ENCODE assay signal across 9 cellular contexts in genomic region chr1:76294470-76295194, GRCh38.
DNase-seq lines count a peak whose midpoint lies in the region; ATAC-seq, FAIRE-seq and TF ChIP-seq lines count a peak whose summit lies in the region.
"Had no signal": no experiment of that assay in that cellular context is flagged by ENCODE, and none has a peak within 500 bp of the region (broad histone marks: within the 10 kb centered on the region; RNA-seq: fewer than 3 reads in every experiment).

No MANE protein-coding gene starts in this region.

- H3K79me2 ChIP-seq in OCI-LY3 (ENCODE audit: low read length): no peaks in the 10 kb centered on the region

- H3K36me3 ChIP-seq in BLaER1: no peaks in the 10 kb centered on the region
- no peaks in the 10 kb centered on the region for H3K36me3 ChIP-seq in OCI-LY3 (replicated peaks; ENCODE audit: low read depth, low read length)
- no peaks in the 10 kb centered on the region for H3K36me3 ChIP-seq in pancreas

- H3K27me3 ChIP-seq in BLaER1 (no peaks in the 10 kb centered on the region), OCI-LY3 (ENCODE audit: low read depth, low read length) (peaks cover 10% of the 10 kb centered on the region), pancreas (no peaks in the 10 kb centered on the region)

- H3K27ac ChIP-seq in BLaER1 (0 out of 2 replicates have a peak overlapping the region, but pooled peaks have one; percentile 1), OCI-LY3 (ENCODE audit: low read length) (no peak overlapping the region), pancreas (no peak overlapping the region)

- H3K9ac ChIP-seq in BLaER1 (peak overlapping the region; percentile 6; the same call in 1 of the 2 replicates), OCI-LY3 (ENCODE audit: low read length) (no peak overlapping the region)

- peak overlapping the region; percentile 72 for H3K4me2 ChIP-seq in BLaER1
- H3K4me2 ChIP-seq in OCI-LY3 (ENCODE audit: low read length): peak overlapping the region; percentile 58

- DNase-seq in activated gamma-delta T cell treated with Interleukin-2 at 50 U/mL for 16 hours (no peak), pancreas (no peak), foreskin melanocyte (no peak)
- no peak for DNase-seq in stimulated activated CD4-positive, alpha-beta T cell treated with anti-CD3 and anti-CD28 coated beads, Interleukin-15, amount 100 ng/mL, for 24 hours

- H4K20me1 ChIP-seq in BLaER1 (no peaks in the 10 kb centered on the region), OCI-LY3 (ENCODE audit: insufficient read depth, low read length) (no peaks in the 10 kb centered on the region)

- intact Hi-C loops in pancreas (cut with DNase I): no loop called here

- WGBS in pancreas, 2 donors: 62 to 65% methylated on average over 5 of the region's 5 CpGs

- H2AFZ ChIP-seq in OCI-LY3 (ENCODE audit: low read depth, low read length): no peak overlapping the region

- H3K4me1 ChIP-seq in BLaER1 (peaks cover 81% of the 10 kb centered on the region), OCI-LY3 (ENCODE audit: low read length) (peaks cover 13% of the 10 kb centered on the region), pancreas (no peaks in the 10 kb centered on the region)

- peak; percentile 64 for ATAC-seq in GM19025 (IDR thresholded peaks at IDR 0.05; ENCODE audit: low read depth, unreplicated experiment)
- ATAC-seq in HG02970 (IDR thresholded peaks at IDR 0.05; ENCODE audit: low FRiP score, unreplicated experiment): peak; percentile 68
- ATAC-seq in pancreas: no peak

- FAIRE-seq in pancreas (lab: Jason Lieb, UNC): no peak
- FAIRE-seq: astrocyte had no signal

- no peaks in the 10 kb centered on the region for H3K9me3 ChIP-seq in BLaER1
- H3K9me3 ChIP-seq in OCI-LY3 (ENCODE audit: insufficient read depth, low read length): no peaks in the 10 kb centered on the region
- no peaks in the 10 kb centered on the region for H3K9me3 ChIP-seq in pancreas

- TF ChIP-seq CTCF in OCI-LY3 (IDR thresholded peaks at IDR 0.05; ENCODE audit: low read depth, low read length) (no peak), pancreas (IDR thresholded peaks at IDR 0.05) (no peak)

- peak overlapping the region; percentile 31; the same call in 1 of the 2 replicates for H3K4me3 ChIP-seq in BLaER1
- peak overlapping the region; percentile 52 for H3K4me3 ChIP-seq in OCI-LY3 (ENCODE audit: low read length)
- H3K4me3 ChIP-seq in pancreas: no peak overlapping the region

Comparison
In these comparisons a context has a peak if more than half of its experiments do, and no peak if none do; other contexts are left out.
1. H3K4me3 ChIP-seq: peak in BLaER1 (single experiment) and OCI-LY3 (single experiment); none in pancreas (0 of 4).
2. ATAC-seq: peak in GM19025 (single experiment) and HG02970 (single experiment); none in pancreas (0 of 4).